In the genomic region with DNA sequence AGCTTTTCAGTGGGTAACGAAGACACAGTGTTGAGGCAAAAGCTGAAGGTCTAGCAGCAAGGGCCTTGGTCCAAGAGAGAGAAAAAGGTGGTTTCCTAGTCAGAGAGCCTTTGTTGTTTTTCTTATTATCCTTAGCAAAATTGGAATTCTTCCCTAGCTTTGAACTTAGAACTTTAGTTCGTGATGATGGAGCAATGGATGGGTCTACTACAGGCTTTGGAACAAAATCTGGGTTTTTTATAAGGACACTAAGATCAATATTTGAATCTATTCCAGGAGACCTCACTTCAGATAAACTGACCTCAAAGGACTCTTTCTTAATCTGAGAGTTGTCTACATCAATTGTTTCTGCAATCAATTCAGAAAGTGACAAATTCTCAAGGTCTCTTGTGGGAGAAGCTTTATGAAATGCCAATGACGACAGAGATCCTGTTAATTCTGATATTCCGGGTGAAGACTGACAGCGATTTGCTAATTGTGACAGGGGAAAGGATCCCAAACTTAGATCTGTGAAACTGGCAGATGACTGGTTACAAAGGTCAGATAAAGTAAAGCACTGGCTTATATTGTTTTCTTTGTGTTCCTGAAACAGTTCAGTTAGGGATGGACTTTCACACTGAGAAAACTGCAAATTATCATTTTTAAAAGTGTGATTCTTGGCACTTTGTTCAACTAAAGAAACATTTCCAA, we compare ENCODE assay signal across 32 cellular contexts. TPM values are rescaled to one million over a fixed set of nuclear protein-coding genes. Genes with fewer than 3 reads are reported as not detected.
DNase-seq lines count a peak whose midpoint lies in the region; ATAC-seq and TF ChIP-seq lines count a peak whose summit lies in the region.
"Had no signal": no experiment of that assay in that cellular context is flagged by ENCODE, and none has a peak within 500 bp of the region (broad histone marks: within the 10 kb centered on the region; RNA-seq: fewer than 3 reads in every experiment).

No MANE protein-coding gene starts in this region.

- peak overlapping the region; percentile 64 for H3K27ac Mint-ChIP-seq in T-helper 1 cell treated with Interleukin-12 subunit alpha and Interleukin-12 subunit beta and Interleukin-4 antibody, amounts not matched to agents 30 μg/mL and 1 μg/mL, for 36 hours
- H3K27ac Mint-ChIP-seq in CD4-positive, alpha-beta memory T cell, result peak overlapping the region in 6 of 7 donors; percentile 8 to 72 (median 44)
- peak overlapping the region; percentile 62 for H3K27ac Mint-ChIP-seq in activated T-helper 1 cell treated with anti-CD3 and anti-CD28 coated beads, Interleukin-12 subunit alpha, Interleukin-12 subunit beta, Interleukin-2, Interleukin-4 antibody, amounts not matched to agents 30 ng/mL and 10 ng/mL and 1 ng/mL, durations not matched to agents 14 hours and 24 hours and 36 hours
- H3K27ac Mint-ChIP-seq: activated naive CD4-positive, alpha-beta T cell treated with anti-CD3 and anti-CD28 coated beads, Interleukin-2, amount 10 ng/mL, durations not matched to agents 7 days and 5 days; memory B cell; T-helper 2 cell treated with Interferon-gamma antibody and Interleukin-4, amounts not matched to agents 5 μg/mL and 100 μg/mL, for 36 hours had no signal

- no peaks in the 10 kb centered on the region for H3K9me3 ChIP-seq in CD4-positive, alpha-beta memory T cell (ENCODE audit: control insufficient read depth in 1 of 2, low read length in 2 of 2)
- no peaks in the 10 kb centered on the region for H3K9me3 ChIP-seq in right lobe of liver
- H3K9me3 ChIP-seq: psoas muscle, suprapubic skin, upper lobe of right lung had no signal

- peaks cover 19% of the 10 kb centered on the region for H3K4me1 Mint-ChIP-seq in T-helper 1 cell treated with Interleukin-12 subunit alpha and Interleukin-12 subunit beta and Interleukin-4 antibody, amounts not matched to agents 30 μg/mL and 1 μg/mL, for 36 hours (ENCODE audit: low read depth)
- H3K4me1 Mint-ChIP-seq in CD4-positive, alpha-beta memory T cell, result peaks cover 13 to 29% (median 21%) of the 10 kb centered on the region in 4 donors
- peaks cover 40% of the 10 kb centered on the region for H3K4me1 Mint-ChIP-seq in activated T-helper 1 cell treated with anti-CD3 and anti-CD28 coated beads, Interleukin-12 subunit alpha, Interleukin-12 subunit beta, Interleukin-2, Interleukin-4 antibody, amounts not matched to agents 30 ng/mL and 10 ng/mL and 1 ng/mL, durations not matched to agents 14 hours and 24 hours and 36 hours (ENCODE audit: low read depth)
- H3K4me1 Mint-ChIP-seq: memory B cell had no signal

- no peak for DNase-seq in T-helper 1 cell
- no peak for DNase-seq in CD4-positive, alpha-beta memory T cell
- DNase-seq in activated T-helper 1 cell treated with anti-CD3 and anti-CD28 coated beads, Interleukin-12 subunit alpha, Interleukin-12 subunit beta, Interleukin-2, Interleukin-4 antibody, amounts not matched to agents 30 ng/mL and 10 ng/mL and 1 ng/mL, durations not matched to agents 14 hours and 24 hours and 36 hours (ENCODE audit: low spot score), result no peak
- DNase-seq in right lobe of liver, result no peak
- no peak for DNase-seq in NCI-H345 treated with DMSO at 0.1 percent for 48 hours (lab: John Stamatoyannopoulos, UW; ENCODE audit: unreplicated experiment)
- DNase-seq in T1000 (lab: John Stamatoyannopoulos, UW), result no peak
- DNase-seq: activated CD4-positive, alpha-beta T cell treated with anti-CD3 and anti-CD28 coated beads, Interleukin-2, amount 10 ng/mL, durations not matched to agents 24 days and 14 days; activated naive CD4-positive, alpha-beta T cell treated with anti-CD3 and anti-CD28 coated beads, Interleukin-2, amount 10 ng/mL, durations not matched to agents 7 days and 5 days; activated T-cell treated with anti-CD3 and anti-CD28 coated beads, Interleukin-2, amount 50 U/mL, for 4 hours; aorta; DND-41; erythroblast; immature natural killer cell; NCI-H1930; NCI-H526 treated with DMSO at 0.1 percent for 48 hours; NK-92 treated with Interleukin-12 subunit alpha and Interleukin-12 subunit beta, amount 100 ng/mL, for 24 hours; nucleus accumbens; PC-9; psoas muscle; stimulated activated CD4-positive, alpha-beta T cell treated with anti-CD3 and anti-CD28 coated beads, Interleukin-4, amount 100 ng/mL, for 4 hours; upper lobe of right lung had no signal

- H3K9me3 Mint-ChIP-seq in T-helper 1 cell treated with Interleukin-12 subunit alpha and Interleukin-12 subunit beta and Interleukin-4 antibody, amounts not matched to agents 30 μg/mL and 1 μg/mL, for 36 hours, result no peaks in the 10 kb centered on the region
- no peaks in the 10 kb centered on the region for H3K9me3 Mint-ChIP-seq in CD4-positive, alpha-beta memory T cell
- H3K9me3 Mint-ChIP-seq in activated T-helper 1 cell treated with anti-CD3 and anti-CD28 coated beads, Interleukin-12 subunit alpha, Interleukin-12 subunit beta, Interleukin-2, Interleukin-4 antibody, amounts not matched to agents 30 ng/mL and 10 ng/mL and 1 ng/mL, durations not matched to agents 14 hours and 24 hours and 36 hours, result no peaks in the 10 kb centered on the region
- H3K9me3 Mint-ChIP-seq: activated CD4-positive, alpha-beta T cell treated with anti-CD3 and anti-CD28 coated beads, Interleukin-2, amount 10 ng/mL, durations not matched to agents 24 days and 14 days; activated naive CD4-positive, alpha-beta T cell treated with anti-CD3 and anti-CD28 coated beads, Interleukin-2, amount 10 ng/mL, durations not matched to agents 7 days and 5 days; activated T-cell treated with anti-CD3 and anti-CD28 coated beads, Interleukin-2, amount 50 U/mL, for 4 hours; immature natural killer cell; memory B cell; T-helper 2 cell treated with Interferon-gamma antibody and Interleukin-4, amounts not matched to agents 5 μg/mL and 100 μg/mL, for 36 hours had no signal

- intact Hi-C loops in CD4-positive, alpha-beta memory T cell (cut with micrococcal nuclease), result no loop called here
- intact Hi-C loops in activated T-helper 1 cell treated with anti-CD3 and anti-CD28 coated beads, Interleukin-12 subunit alpha, Interleukin-12 subunit beta, Interleukin-2, Interleukin-4 antibody, amounts not matched to agents 30 ng/mL and 10 ng/mL and 1 ng/mL, durations not matched to agents 14 hours and 24 hours and 36 hours (cut with micrococcal nuclease), result no loop called here
- intact Hi-C loops in right lobe of liver (cut with DNase I), result no loop called here

- peaks cover 20% of the 10 kb centered on the region for H3K36me3 ChIP-seq in CD4-positive, alpha-beta memory T cell (ENCODE audit: insufficient read depth, low read length)
- peaks cover 0 to 8% (median 1%) of the 10 kb centered on the region in 4 donors for H3K36me3 ChIP-seq in right lobe of liver

- H3K36me3 Mint-ChIP-seq in T-helper 1 cell treated with Interleukin-12 subunit alpha and Interleukin-12 subunit beta and Interleukin-4 antibody, amounts not matched to agents 30 μg/mL and 1 μg/mL, for 36 hours (ENCODE audit: low read depth), result peaks cover 48% of the 10 kb centered on the region
- H3K36me3 Mint-ChIP-seq in CD4-positive, alpha-beta memory T cell, result peaks cover 33 to 51% of the 10 kb centered on the region in 2 donors
- H3K36me3 Mint-ChIP-seq in activated T-helper 1 cell treated with anti-CD3 and anti-CD28 coated beads, Interleukin-12 subunit alpha, Interleukin-12 subunit beta, Interleukin-2, Interleukin-4 antibody, amounts not matched to agents 30 ng/mL and 10 ng/mL and 1 ng/mL, durations not matched to agents 14 hours and 24 hours and 36 hours (ENCODE audit: low read depth), result peaks cover 43% of the 10 kb centered on the region

- 21% methylated on average over 5 of the region's 5 CpGs for WGBS in right lobe of liver (ENCODE audit: insufficient coverage, low coverage, low lambda C conversion rate, missing lambda C conversion rate)

- no peak overlapping the region for H3K27ac ChIP-seq in CD4-positive, alpha-beta memory T cell (ENCODE audit: low read depth, low read length)
- H3K27ac ChIP-seq in right lobe of liver, result peak overlapping the region in 2 of 3 donors; percentile 61 to 63
- H3K27ac ChIP-seq: 22Rv1, C4-2B, coronary artery, PC-9, psoas muscle, suprapubic skin, upper lobe of right lung had no signal

- H3K4me3 ChIP-seq in CD4-positive, alpha-beta memory T cell (ENCODE audit: low read length in 2 of 2), result no peak overlapping the region
- H3K4me3 ChIP-seq in right lobe of liver, result no peak overlapping the region
- H3K4me3 ChIP-seq: coronary artery, PC-9, psoas muscle, suprapubic skin, upper lobe of right lung had no signal

- no peaks in the 10 kb centered on the region for H3K27me3 ChIP-seq in CD4-positive, alpha-beta memory T cell (ENCODE audit: insufficient read depth, low read length)
- H3K27me3 ChIP-seq in right lobe of liver, result no peaks in the 10 kb centered on the region
- H3K27me3 ChIP-seq: suprapubic skin, upper lobe of right lung had no signal

- CTCF ChIA-PET in CD4-positive, alpha-beta memory T cell (lab: Charles Lee; ENCODE audit: partially characterized antibody), result interaction anchor here (0.7 kb wide), 1 partner anchor 147 kb away, joined by 3 read pairs; no protein-coding TSS in a partner anchor

- no peaks in the 10 kb centered on the region for H3K4me1 ChIP-seq in CD4-positive, alpha-beta memory T cell (ENCODE audit: insufficient read depth, low read length)
- H3K4me1 ChIP-seq in right lobe of liver, result peaks cover 0 to 31% (median 4%) of the 10 kb centered on the region in 4 donors
- H3K4me1 ChIP-seq: suprapubic skin, upper lobe of right lung had no signal

- no peak for TF ChIP-seq POLR2A in right lobe of liver (IDR thresholded peaks at IDR 0.05)

- peak; percentile 85 to 93 (median 90) for ATAC-seq in right lobe of liver
- ATAC-seq in HG02678 (IDR thresholded peaks at IDR 0.05; ENCODE audit: unreplicated experiment), result no peak
- ATAC-seq: HCT116, psoas muscle, Right ventricle myocardium inferior, SK-N-SH treated with all-trans-retinoic acid at 6 μM for 48 hours, upper lobe of right lung had no signal

- H3K27me3 Mint-ChIP-seq in T-helper 1 cell treated with Interleukin-12 subunit alpha and Interleukin-12 subunit beta and Interleukin-4 antibody, amounts not matched to agents 30 μg/mL and 1 μg/mL, for 36 hours (ENCODE audit: low read depth), result no peaks in the 10 kb centered on the region
- H3K27me3 Mint-ChIP-seq in CD4-positive, alpha-beta memory T cell, result no peaks in the 10 kb centered on the region
- no peaks in the 10 kb centered on the region for H3K27me3 Mint-ChIP-seq in activated T-helper 1 cell treated with anti-CD3 and anti-CD28 coated beads, Interleukin-12 subunit alpha, Interleukin-12 subunit beta, Interleukin-2, Interleukin-4 antibody, amounts not matched to agents 30 ng/mL and 10 ng/mL and 1 ng/mL, durations not matched to agents 14 hours and 24 hours and 36 hours (ENCODE audit: insufficient read depth)
- H3K27me3 Mint-ChIP-seq: activated CD4-positive, alpha-beta T cell treated with anti-CD3 and anti-CD28 coated beads, Interleukin-2, amount 10 ng/mL, durations not matched to agents 24 days and 14 days; activated naive CD4-positive, alpha-beta T cell treated with anti-CD3 and anti-CD28 coated beads, Interleukin-2, amount 10 ng/mL, durations not matched to agents 7 days and 5 days; memory B cell had no signal

- POLR2A ChIA-PET in CD4-positive, alpha-beta memory T cell (lab: Charles Lee; ENCODE audit: partially characterized antibody), result no interaction called here

- H3K4me3 Mint-ChIP-seq in T-helper 1 cell treated with Interleukin-12 subunit alpha and Interleukin-12 subunit beta and Interleukin-4 antibody, amounts not matched to agents 30 μg/mL and 1 μg/mL, for 36 hours, result no peak overlapping the region
- no peak overlapping the region for H3K4me3 Mint-ChIP-seq in CD4-positive, alpha-beta memory T cell
- no peak overlapping the region for H3K4me3 Mint-ChIP-seq in activated T-helper 1 cell treated with anti-CD3 and anti-CD28 coated beads, Interleukin-12 subunit alpha, Interleukin-12 subunit beta, Interleukin-2, Interleukin-4 antibody, amounts not matched to agents 30 ng/mL and 10 ng/mL and 1 ng/mL, durations not matched to agents 14 hours and 24 hours and 36 hours
- H3K4me3 Mint-ChIP-seq: activated CD4-positive, alpha-beta T cell treated with anti-CD3 and anti-CD28 coated beads, Interleukin-2, amount 10 ng/mL, durations not matched to agents 24 days and 14 days; activated naive CD4-positive, alpha-beta T cell treated with anti-CD3 and anti-CD28 coated beads, Interleukin-2, amount 10 ng/mL, durations not matched to agents 7 days and 5 days; activated T-cell treated with anti-CD3 and anti-CD28 coated beads, Interleukin-2, amount 50 U/mL, for 4 hours; immature natural killer cell; memory B cell; T-helper 2 cell treated with Interferon-gamma antibody and Interleukin-4, amounts not matched to agents 5 μg/mL and 100 μg/mL, for 36 hours had no signal

- TF ChIP-seq CTCF in right lobe of liver (IDR thresholded peaks at IDR 0.05), result no peak

RNA-seq across cellular contexts. Expression of gene HBS1L, which starts 17.7 kb away (rescaled TPM):
- total RNA-seq in CD4-positive, alpha-beta memory T cell, result 10 to 100 TPM; 63.8 to 69.9 TPM
- 10 to 100 TPM; 49.0 to 59.5 TPM for polyA plus RNA-seq in CD4-positive, alpha-beta memory T cell
- total RNA-seq in activated T-helper 1 cell treated with anti-CD3 and anti-CD28 coated beads, Interleukin-12 subunit alpha, Interleukin-12 subunit beta, Interleukin-2, Interleukin-4 antibody, amounts not matched to agents 30 ng/mL and 10 ng/mL and 1 ng/mL, durations not matched to agents 14 hours and 24 hours and 36 hours, result 104 and 115 TPM in 2 replicates
- 10 to 100 TPM; 31.8 to 47.2 (median 37.1) TPM for total RNA-seq in right lobe of liver
